In genomic region chr4:71283642-71284257, GRCh38 we compare ENCODE assay signal across 23 cellular contexts. TPM values are rescaled to one million over a fixed set of nuclear protein-coding genes. Genes with fewer than 3 reads are reported as not detected.
DNase-seq lines count a peak whose midpoint lies in the region; ATAC-seq and TF ChIP-seq lines count a peak whose summit lies in the region.
"Had no signal": no experiment of that assay in that cellular context is flagged by ENCODE, and none has a peak within 500 bp of the region (broad histone marks: within the 10 kb centered on the region; RNA-seq: fewer than 3 reads in every experiment).

No MANE protein-coding gene starts in this region.

- no peaks in the 10 kb centered on the region for H3K9me3 ChIP-seq in endodermal cell (ENCODE audit: control insufficient read depth, low read length)
- H3K9me3 ChIP-seq: BLaER1, MG63 had no signal

- H3K9me3 Mint-ChIP-seq in neural crest cell (no peaks in the 10 kb centered on the region), endodermal cell (no peaks in the 10 kb centered on the region)
- H3K9me3 Mint-ChIP-seq: CD4-positive, alpha-beta T cell had no signal

- H3K27ac Mint-ChIP-seq in neural crest cell (ENCODE audit: unreplicated experiment) (peak overlapping the region; percentile 5), endodermal cell (no peak overlapping the region)
- H3K27ac Mint-ChIP-seq: CD4-positive, alpha-beta T cell had no signal

- DNase-seq in NCI-H510A treated with DMSO at 0.1 percent for 48 hours (lab: John Stamatoyannopoulos, UW), result peak; percentile 37
- DNase-seq in NCI-H510A (lab: John Stamatoyannopoulos, UW), result no peak
- no peak for DNase-seq in left colon
- DNase-seq in neural crest cell (ENCODE audit: low read depth, low spot score), result no peak
- DNase-seq in endodermal cell, result no peak
- DNase-seq in GOT3 (lab: John Stamatoyannopoulos, UW), result no peak
- DNase-seq: ACHN; CD4-positive, alpha-beta T cell; COR-L47; DMS 273 treated with DMSO at 0.1 percent for 48 hours; DMS79 treated with DMSO at 0.1 percent for 48 hours; MG63; NCI-H187; NCI-H2227 treated with DMSO at 0.1 percent for 48 hours; NCI-H524 treated with DMSO at 0.1 percent for 48 hours; NCI-H82 had no signal

- no peak overlapping the region for H3K4me3 ChIP-seq in endodermal cell (ENCODE audit: low read length)
- H3K4me3 ChIP-seq: BLaER1, K562, MG63 had no signal

- no peak overlapping the region for H3K9ac ChIP-seq in endodermal cell (ENCODE audit: extremely low read depth, low read length, poor library complexity, severe bottlenecking)
- H3K9ac ChIP-seq: BLaER1 had no signal

- H3K27me3 ChIP-seq in endodermal cell (ENCODE audit: control insufficient read depth, insufficient read depth, low read length, poor library complexity, severe bottlenecking), result no peaks in the 10 kb centered on the region
- H3K27me3 ChIP-seq: BLaER1, MG63 had no signal

- no peaks in the 10 kb centered on the region for H3K4me1 ChIP-seq in endodermal cell (ENCODE audit: control insufficient read depth, insufficient read depth, low read length)
- H3K4me1 ChIP-seq: BLaER1 had no signal

- no peaks in the 10 kb centered on the region for H3K36me3 Mint-ChIP-seq in neural crest cell (ENCODE audit: low read depth)
- no peaks in the 10 kb centered on the region for H3K36me3 Mint-ChIP-seq in endodermal cell (ENCODE audit: low read depth)

- 96% methylated on average over 1 of the region's 2 CpGs; no CpG with 5 or more reads in 1 of the 2 experiments for WGBS in endodermal cell (ENCODE audit: insufficient coverage in 1 of 2, insufficient read length in 1 of 2), 2 experiments

- H3K4me3 Mint-ChIP-seq in neural crest cell (no peak overlapping the region), endodermal cell (no peak overlapping the region)
- H3K4me3 Mint-ChIP-seq: CD4-positive, alpha-beta T cell had no signal

- no peak for TF ChIP-seq CTCF in neural crest cell (conservative IDR thresholded peaks at IDR 0.05)
- TF ChIP-seq CTCF in endodermal cell (conservative IDR thresholded peaks at IDR 0.05), result no peak

- no peaks in the 10 kb centered on the region for H3K36me3 ChIP-seq in endodermal cell (ENCODE audit: control insufficient read depth, insufficient read depth, low read length)
- H3K36me3 ChIP-seq: BLaER1, MG63 had no signal

- H3K27ac ChIP-seq in endodermal cell (ENCODE audit: low read depth, low read length), result no peak overlapping the region
- H3K27ac ChIP-seq: 22Rv1, BLaER1 had no signal

- ATAC-seq in left colon (peak; percentile 52), HG03571 (IDR thresholded peaks at IDR 0.05; ENCODE audit: unreplicated experiment) (no peak), GM18520 (IDR thresholded peaks at IDR 0.05; ENCODE audit: unreplicated experiment) (no peak)
- ATAC-seq: K562, Panc1, SK-N-SH treated with all-trans-retinoic acid at 6 μM for 48 hours had no signal

- H3K27me3 Mint-ChIP-seq in neural crest cell (ENCODE audit: low read depth) (no peaks in the 10 kb centered on the region), endodermal cell (ENCODE audit: insufficient read depth) (no peaks in the 10 kb centered on the region)

- peaks cover 24% of the 10 kb centered on the region for H3K4me1 Mint-ChIP-seq in neural crest cell
- H3K4me1 Mint-ChIP-seq in endodermal cell, result peaks cover 3% of the 10 kb centered on the region

- intact Hi-C loops in left colon (cut with DNase I, micrococcal nuclease), result no loop called here

RNA-seq across cellular contexts. Expression of gene SLC4A4, which starts 55.1 kb away (rescaled TPM):
- total RNA-seq in left colon, result 100 to 1,000 TPM; 164 to 234 TPM
- total RNA-seq in neural crest cell, result 3.9 and 4.0 TPM in 2 replicates
- total RNA-seq in endodermal cell, result 1 to 10 TPM; 3.3 to 3.8 TPM
- 1.2 TPM for polyA plus RNA-seq in endodermal cell (2013, experiment 1 of 2)
- 1.1 TPM for polyA plus RNA-seq in endodermal cell (2013, experiment 2 of 2)

Comparison
In these comparisons a context has a peak if more than half of its experiments do, and no peak if none do; other contexts are left out.
1. RNA of gene SLC4A4, which starts 55.1 kb away (total RNA-seq): 164 to 234 TPM in left colon; 3.9 to 4.0 TPM in neural crest cell and 3.3 to 3.8 TPM in endodermal cell; every median in the first group is over 10 times any median in the second.